13 cellular contexts compared by ENCODE assay signal in genomic region chr4:7050481-7051143, GRCh38.
"Had no signal": no experiment of that assay in that cellular context is flagged by ENCODE, and none has a peak within 500 bp of the region (broad histone marks: within the 10 kb centered on the region; RNA-seq: fewer than 3 reads in every experiment).

No MANE protein-coding gene starts in this region.

- ATAC-seq: lower lobe of right lung had no signal

- H3K27ac ChIP-seq: coronary artery, esophagus squamous epithelium, lower lobe of right lung had no signal

- DNase-seq: activated CD4-positive, CD25-positive, alpha-beta regulatory T cell treated with anti-CD3 and anti-CD28 coated beads, Interleukin-2, amount 50 U/mL, for 72 hours; activated naive CD4-positive, alpha-beta T cell treated with anti-CD3 and anti-CD28 coated beads, Interleukin-2, amount 50 U/mL, for 16 hours; amniotic stem cell; esophagus squamous epithelium; hypothalamus; kidney; lower lobe of right lung; stimulated activated CD4-positive, alpha-beta T cell treated with anti-CD3 and anti-CD28 coated beads, Interleukin-4, amount 100 ng/mL, for 24 hours; stimulated activated CD8-positive, alpha-beta memory T cell treated with anti-CD3 and anti-CD28 coated beads, Interleukin-4, amount 100 ng/mL, for 48 hours; stimulated activated naive CD4-positive, alpha-beta T cell treated with Interleukin-2 at 50 U/mL for 16 hours; T-helper 9 cell; trophoblast cell had no signal

- H3K9me3 ChIP-seq: esophagus squamous epithelium, lower lobe of right lung had no signal

- H3K27me3 ChIP-seq: esophagus squamous epithelium had no signal

- H3K4me3 ChIP-seq: coronary artery, esophagus squamous epithelium, lower lobe of right lung had no signal
